Comparison of ENCODE assay signal across 21 cellular contexts in the genomic region with DNA sequence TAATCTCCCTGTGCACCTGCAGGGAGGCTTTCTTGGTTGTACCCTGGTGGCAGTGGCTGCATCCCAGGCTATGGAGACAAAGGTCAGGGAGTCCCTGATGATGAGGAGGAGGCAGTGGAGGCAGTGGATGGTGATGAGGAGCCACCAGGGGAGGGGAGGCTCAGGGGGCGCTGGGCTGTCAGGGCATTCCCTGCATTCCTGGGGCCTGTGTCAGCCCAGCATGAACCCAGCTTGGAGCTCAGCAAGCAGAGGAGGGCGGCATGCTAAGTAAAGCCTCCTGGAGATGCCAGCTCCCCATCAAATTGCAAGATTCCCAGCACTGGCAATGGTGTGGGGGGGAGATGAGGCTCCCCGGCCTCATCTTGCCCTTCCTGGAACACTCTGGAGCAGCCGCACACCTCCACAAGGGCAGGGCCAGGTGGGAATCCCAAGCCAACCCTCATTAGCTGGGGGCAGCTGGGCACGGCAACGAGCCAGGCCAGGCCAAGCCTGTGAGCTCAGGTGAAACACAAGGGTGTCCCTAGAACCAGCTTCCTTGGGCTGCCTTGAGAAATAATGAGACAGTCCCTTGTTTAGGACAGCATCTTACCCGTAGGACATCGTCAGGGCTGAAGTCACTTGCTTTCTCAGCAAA.
A peak's percentile ranks its signal among the peaks of the same experiment; 100 is the strongest.
DNase-seq lines count a peak whose midpoint lies in the region; ATAC-seq, FAIRE-seq and TF ChIP-seq lines count a peak whose summit lies in the region.
"Had no signal": no experiment of that assay in that cellular context is flagged by ENCODE, and none has a peak within 500 bp of the region (broad histone marks: within the 10 kb centered on the region; RNA-seq: fewer than 3 reads in every experiment).

No MANE protein-coding gene starts in this region.

- H3K4ac ChIP-seq in H1 (replicated peaks; ENCODE audit: insufficient read length, low read depth, low read length): no peak overlapping the region
- no peak overlapping the region for H3K4ac ChIP-seq in mesendoderm (ENCODE audit: low read depth, low read length)

- H3K14ac ChIP-seq in H1 (ENCODE audit: insufficient read length): no peak overlapping the region

- H3K27me3 ChIP-seq in H1 (replicated peaks in 1 of 4; ENCODE audit: control insufficient read depth in 3 of 4, extremely low read depth in 1 of 4, insufficient read depth in 3 of 4, low read length in 3 of 4): no peaks in the 10 kb centered on the region; a peak in 1 of 7 replicates
- no peaks in the 10 kb centered on the region for H3K27me3 ChIP-seq in mesendoderm (ENCODE audit: insufficient read depth, low read length, poor library complexity)
- H3K27me3 ChIP-seq in upper lobe of left lung: no peaks in the 10 kb centered on the region
- H3K27me3 ChIP-seq: SJCRH30 had no signal

- no peaks in the 10 kb centered on the region for H3K36me3 ChIP-seq in H1 (ENCODE audit: control insufficient read depth in 2 of 4, insufficient read depth in 4 of 4, low read length in 3 of 4)
- H3K36me3 ChIP-seq in mesendoderm (ENCODE audit: control insufficient read depth, insufficient read depth, low read length): no peaks in the 10 kb centered on the region
- no peaks in the 10 kb centered on the region for H3K36me3 ChIP-seq in upper lobe of left lung
- H3K36me3 ChIP-seq: SJCRH30 had no signal

- H3K4me2 ChIP-seq in H1 (ENCODE audit: insufficient read depth in 1 of 2, low read depth in 2 of 2, low read length in 2 of 2) (no peak overlapping the region), mesendoderm (ENCODE audit: low read length) (no peak overlapping the region)
- H3K4me2 ChIP-seq: KMS-11 had no signal

- ATAC-seq in GM21576 (IDR thresholded peaks at IDR 0.05; ENCODE audit: unreplicated experiment) (no peak), upper lobe of left lung (ENCODE audit: low FRiP score in 2 of 2) (no peak)
- ATAC-seq: GM12878 had no signal

- H3K9me3 ChIP-seq in H1 (ENCODE audit: insufficient read depth in 2 of 2, low read depth in 1 of 2, low read length in 1 of 2) (no peaks in the 10 kb centered on the region), upper lobe of left lung (no peaks in the 10 kb centered on the region)
- H3K9me3 ChIP-seq: SJCRH30 had no signal

- no peak overlapping the region for H2AFZ ChIP-seq in H1 (ENCODE audit: low read length)

- no peak overlapping the region; the same call in 1 of the 2 replicates for H3K27ac ChIP-seq in H1 (ENCODE audit: low read depth, low read length)
- H3K27ac ChIP-seq in mesendoderm (ENCODE audit: low read depth, low read length): no peak overlapping the region
- no peak overlapping the region for H3K27ac ChIP-seq in upper lobe of left lung
- H3K27ac ChIP-seq: C4-2B, KMS-11, SJCRH30 had no signal

- WGBS in H1 (ENCODE audit: extremely low coverage in 1 of 2, insufficient coverage in 1 of 2, insufficient read length in 1 of 2, insufficient replicate concordance in 2 of 2, low coverage in 1 of 2, low lambda C conversion rate in 2 of 2, missing lambda C conversion rate in 1 of 2), 2 experiments: 89% methylated on average over 8 of the region's 8 CpGs; no CpG with 5 or more reads in 1 of the 2 experiments
- WGBS in mesendoderm (ENCODE audit: extremely low coverage, insufficient coverage, low lambda C conversion rate): no CpG with 5 or more reads among the region's 8 CpGs
- WGBS in upper lobe of left lung, 2 donors: 78 to 86% methylated on average over 5 to 7 of the region's 8 CpGs

- H2BK12ac ChIP-seq in H1 (ENCODE audit: low read depth, low read length): no peak overlapping the region

- no peak for TF ChIP-seq RAD21 in H1 (IDR thresholded peaks at IDR 0.05 in 1 of 2, conservative IDR thresholded peaks at IDR 0.05 in 1 of 2; ENCODE audit: low read depth in 2 of 2, low read length in 2 of 2)

- H3K18ac ChIP-seq in H1 (ENCODE audit: extremely low read depth, low read length): no peak overlapping the region
- H3K18ac ChIP-seq in mesendoderm (ENCODE audit: low read length): no peak overlapping the region

- DNase-seq in Daoy (ENCODE audit: low read depth): peak; percentile 74
- DNase-seq in HTR-8/SVneo (ENCODE audit: insufficient read length, low spot score): peak; percentile 8
- no peak for DNase-seq in H1 (ENCODE audit: low read depth in 1 of 2, low spot score in 2 of 2)
- peak; percentile 74 for DNase-seq in mesendoderm
- no peak for DNase-seq in nephron progenitor cell
- no peak for DNase-seq in NCI-H1694 (lab: John Stamatoyannopoulos, UW)
- no peak for DNase-seq in upper lobe of left lung
- DNase-seq: COR-L47, DMS153, MM.1S, NCI-H1105 treated with DMSO at 0.1 percent for 48 hours, NCI-H1930, NCI-H2171 treated with DMSO at 0.1 percent for 48 hours, NCI-H510A, SJCRH30, SW 1271 had no signal

- H3K56ac ChIP-seq in H1 (replicated peaks; ENCODE audit: insufficient read length, low read depth, low read length) (no peak overlapping the region), mesendoderm (ENCODE audit: low read length) (no peak overlapping the region)

- H2BK120ac ChIP-seq in H1 (replicated peaks; ENCODE audit: low read depth, low read length): no peak overlapping the region
- H2BK120ac ChIP-seq in mesendoderm (ENCODE audit: low read depth, low read length): no peak overlapping the region

- 0 out of 2 replicates have a peak overlapping the region, but pooled peaks have one; percentile 70 for H2AK5ac ChIP-seq in H1 (ENCODE audit: low read depth, low read length)
- H2AK5ac ChIP-seq in mesendoderm (ENCODE audit: low read length): no peak overlapping the region

- peak overlapping the region; percentile 25 for H4K91ac ChIP-seq in H1 (replicated peaks; ENCODE audit: insufficient read length, low read length)

- H3K23ac ChIP-seq in H1 (ENCODE audit: insufficient read length) (no peak overlapping the region), mesendoderm (ENCODE audit: low read length) (no peak overlapping the region)

- no peak overlapping the region for H3K4me3 Mint-ChIP-seq in nephron progenitor cell

- H4K5ac ChIP-seq in H1 (ENCODE audit: insufficient read length, low read depth, low read length) (no peak overlapping the region), mesendoderm (ENCODE audit: low read length) (no peak overlapping the region)

- H2BK5ac ChIP-seq in H1 (ENCODE audit: low read depth, low read length) (no peak overlapping the region; the same call in 1 of the 2 replicates), mesendoderm (ENCODE audit: low read length) (no peak overlapping the region)

- peaks cover 10% of the 10 kb centered on the region for H3K27me3 Mint-ChIP-seq in nephron progenitor cell (ENCODE audit: low read depth, poor library complexity)

- H4K20me1 ChIP-seq in H1 (replicated peaks in 1 of 2; ENCODE audit: control insufficient read depth in 1 of 2, insufficient read depth in 2 of 2, low read length in 2 of 2): no peaks in the 10 kb centered on the region

- CTCF ChIA-PET in H1 (lab: Charles Lee; ENCODE audit: partially characterized antibody): interaction anchor here (0.7 to 7.5 kb wide), 5 partner anchors 15 to 550 kb away, joined by 3 to 38 read pairs (median 3); no protein-coding TSS in a partner anchor

- H3K9me3 Mint-ChIP-seq in nephron progenitor cell: no peaks in the 10 kb centered on the region

- H3K4me1 ChIP-seq in H1 (replicated peaks in 1 of 4; ENCODE audit: control insufficient read depth in 3 of 4, insufficient read depth in 4 of 4, low read length in 3 of 4): peaks cover 0 to 8% (median 4%) of the 10 kb centered on the region in 4 experiments; a peak in 4 of 7 replicates
- H3K4me1 ChIP-seq in mesendoderm (ENCODE audit: control insufficient read depth, low read depth, low read length): no peaks in the 10 kb centered on the region
- no peaks in the 10 kb centered on the region for H3K4me1 ChIP-seq in upper lobe of left lung

- POLR2A ChIA-PET in H1 (lab: Charles Lee; ENCODE audit: partially characterized antibody): no interaction called here

- no peaks in the 10 kb centered on the region for H3K79me2 ChIP-seq in H1 (ENCODE audit: control insufficient read depth in 1 of 2, insufficient read depth in 2 of 2, low read length in 2 of 2)
- H3K79me2 ChIP-seq in mesendoderm (ENCODE audit: control insufficient read depth, insufficient read depth, low read length): no peaks in the 10 kb centered on the region

- H3K4me1 Mint-ChIP-seq in nephron progenitor cell: peaks cover 38% of the 10 kb centered on the region

- H3K9ac ChIP-seq in H1 (replicated peaks in 1 of 4; ENCODE audit: extremely low read depth in 1 of 4, low read depth in 3 of 4, low read length in 3 of 4) (no peak overlapping the region), mesendoderm (ENCODE audit: low read length) (no peak overlapping the region)
- H3K9ac ChIP-seq: KMS-11 had no signal

- H3K36me3 Mint-ChIP-seq in nephron progenitor cell (ENCODE audit: low read depth): no peaks in the 10 kb centered on the region

- TF ChIP-seq CTCF in H1 (IDR thresholded peaks at IDR 0.05; ENCODE audit: control extremely low read depth in 1 of 3, insufficient read depth in 1 of 3, low read depth in 1 of 3, low read length in 3 of 3) (no peak), nephron progenitor cell (IDR thresholded peaks at IDR 0.05) (no peak), upper lobe of left lung (IDR thresholded peaks at IDR 0.05) (no peak)

- H3K23me2 ChIP-seq in H1 (ENCODE audit: low read depth, low read length): no peaks in the 10 kb centered on the region; the same call in 1 of the 2 replicates

- H3K4me3 ChIP-seq in H1 (ENCODE audit: extremely low read depth in 1 of 4, insufficient read depth in 2 of 4, low read depth in 3 of 4, low read length in 4 of 4) (no peak overlapping the region), mesendoderm (ENCODE audit: low read length) (no peak overlapping the region), upper lobe of left lung (no peak overlapping the region)
- H3K4me3 ChIP-seq: GM12878, SJCRH30 had no signal

- H3K27ac Mint-ChIP-seq in nephron progenitor cell: no peak overlapping the region

- TF ChIP-seq POLR2A in H1 (IDR thresholded peaks at IDR 0.05; ENCODE audit: control extremely low read depth in 1 of 2, low read depth in 2 of 2, low read length in 2 of 2) (no peak), upper lobe of left lung (IDR thresholded peaks at IDR 0.05) (no peak)

- H3K79me1 ChIP-seq in H1 (ENCODE audit: low read depth, low read length): no peaks in the 10 kb centered on the region
- H3K79me1 ChIP-seq in mesendoderm (ENCODE audit: low read length): no peaks in the 10 kb centered on the region

- H4K8ac ChIP-seq in H1 (ENCODE audit: extremely low read depth, insufficient read depth, low read length) (no peak overlapping the region), mesendoderm (ENCODE audit: low read depth, low read length) (no peak overlapping the region)

- FAIRE-seq in HTR-8/SVneo (lab: Jason Lieb, UNC) (no peak), H1 (lab: Jason Lieb, UNC) (no peak)
- FAIRE-seq: A204.1, GM12878 had no signal

- TF ChIP-seq EP300 in H1 (IDR thresholded peaks at IDR 0.05; ENCODE audit: borderline replicate concordance in 1 of 2, low read depth in 2 of 2, low read length in 2 of 2): no peak
- TF ChIP-seq EP300 in upper lobe of left lung (IDR thresholded peaks at IDR 0.05): no peak

- H2BK20ac ChIP-seq in H1 (ENCODE audit: low read length): no peak overlapping the region

- H2BK15ac ChIP-seq in H1 (ENCODE audit: low read length) (0 out of 2 replicates have a peak overlapping the region, but pooled peaks have one; percentile 1), mesendoderm (replicated peaks; ENCODE audit: low read depth) (no peak overlapping the region)

TF ChIP-seq in H1, 55 proteins besides CTCF, POLR2A, EP300 and RAD21 (continues in another document):
- TF ChIP-seq JUN (IDR thresholded peaks at IDR 0.05; ENCODE audit: low read depth, low read length) (peak; percentile 31; the same call in 1 of the 2 replicates), GTF2F1 (IDR thresholded peaks at IDR 0.05; ENCODE audit: borderline replicate concordance, low read depth, low read length) (no peak)

Comparison
In these comparisons a context has a peak if more than half of its experiments do, and no peak if none do; other contexts are left out.
1. DNase-seq: peak in Daoy (single experiment), HTR-8/SVneo (single experiment) and mesendoderm (single experiment); none in H1 (0 of 2), nephron progenitor cell (single experiment), NCI-H1694 (single experiment) and upper lobe of left lung (0 of 2).